ENCODE assay signal across 26 cellular contexts in genomic region chr7:45176091-45176490, GRCh38. TPM values are rescaled to one million over a fixed set of nuclear protein-coding genes. Genes with fewer than 3 reads are reported as not detected.
A peak's percentile ranks its signal among the peaks of the same experiment; 100 is the strongest.
DNase-seq lines count a peak whose midpoint lies in the region; ATAC-seq, FAIRE-seq and TF ChIP-seq lines count a peak whose summit lies in the region.
"Had no signal": no experiment of that assay in that cellular context is flagged by ENCODE, and none has a peak within 500 bp of the region (broad histone marks: within the 10 kb centered on the region; RNA-seq: fewer than 3 reads in every experiment).

No MANE protein-coding gene starts in this region.

- CTCF ChIA-PET in activated naive CD4-positive, alpha-beta T cell treated with anti-CD3 and anti-CD28 coated beads, Interleukin-2, amount 10 ng/mL, durations not matched to agents 7 days and 5 days (lab: Charles Lee) = no interaction called here

- no peaks in the 10 kb centered on the region for H4K20me1 ChIP-seq in neural progenitor cell (ENCODE audit: low read depth)

- H3K9me3 ChIP-seq in RWPE2 (ENCODE audit: severe bottlenecking) (no peaks in the 10 kb centered on the region), neural progenitor cell (ENCODE audit: low read depth) (no peaks in the 10 kb centered on the region)

- H3K9me3 Mint-ChIP-seq in activated naive CD4-positive, alpha-beta T cell treated with anti-CD3 and anti-CD28 coated beads, Interleukin-2, amount 10 ng/mL, durations not matched to agents 7 days and 5 days = no peaks in the 10 kb centered on the region
- no peaks in the 10 kb centered on the region for H3K9me3 Mint-ChIP-seq in neural progenitor cell
- H3K9me3 Mint-ChIP-seq: GM23338, H9 had no signal

- no peaks in the 10 kb centered on the region for H3K4me1 ChIP-seq in RWPE2 (ENCODE audit: insufficient read depth, poor library complexity, severe bottlenecking)
- H3K4me1 ChIP-seq in neural progenitor cell = no peaks in the 10 kb centered on the region

- no peak overlapping the region for H3K4me3 Mint-ChIP-seq in activated naive CD4-positive, alpha-beta T cell treated with anti-CD3 and anti-CD28 coated beads, Interleukin-2, amount 10 ng/mL, durations not matched to agents 7 days and 5 days
- H3K4me3 Mint-ChIP-seq in neural progenitor cell = no peak overlapping the region
- H3K4me3 Mint-ChIP-seq: CD4-positive, alpha-beta memory T cell; GM23338; H9 had no signal

- no peak for TF ChIP-seq CTCF in RWPE2 (IDR thresholded peaks at IDR 0.05; ENCODE audit: poor library complexity, severe bottlenecking)
- no peak for TF ChIP-seq CTCF in neural progenitor cell (IDR thresholded peaks at IDR 0.05)

- H3K4me1 Mint-ChIP-seq in activated naive CD4-positive, alpha-beta T cell treated with anti-CD3 and anti-CD28 coated beads, Interleukin-2, amount 10 ng/mL, durations not matched to agents 7 days and 5 days = no peaks in the 10 kb centered on the region
- H3K4me1 Mint-ChIP-seq in neural progenitor cell = no peaks in the 10 kb centered on the region
- H3K4me1 Mint-ChIP-seq: GM23338, H9 had no signal

- no peaks in the 10 kb centered on the region for H3K36me3 ChIP-seq in RWPE2 (ENCODE audit: low read depth)
- no peaks in the 10 kb centered on the region for H3K36me3 ChIP-seq in neural progenitor cell

- H2AFZ ChIP-seq in neural progenitor cell (replicated peaks) = no peak overlapping the region
- H2AFZ ChIP-seq: GM23338 had no signal

- no peaks in the 10 kb centered on the region for H3K36me3 Mint-ChIP-seq in activated naive CD4-positive, alpha-beta T cell treated with anti-CD3 and anti-CD28 coated beads, Interleukin-2, amount 10 ng/mL, durations not matched to agents 7 days and 5 days
- no peaks in the 10 kb centered on the region for H3K36me3 Mint-ChIP-seq in neural progenitor cell
- H3K36me3 Mint-ChIP-seq: CD4-positive, alpha-beta memory T cell had no signal

- H3F3A ChIP-seq in neural progenitor cell (ENCODE audit: low read depth) = no peaks in the 10 kb centered on the region

- H3K79me2 ChIP-seq in neural progenitor cell (ENCODE audit: low read depth) = no peaks in the 10 kb centered on the region

- no peak overlapping the region for H3K27ac ChIP-seq in RWPE2 (ENCODE audit: poor library complexity, severe bottlenecking)
- no peak overlapping the region for H3K27ac ChIP-seq in neural progenitor cell

- ATAC-seq in RWPE2 (ENCODE audit: low read depth) = no peak
- ATAC-seq in HG03460 (IDR thresholded peaks at IDR 0.05; ENCODE audit: unreplicated experiment) = no peak
- ATAC-seq: GM23338 had no signal

- DNase-seq in activated naive CD4-positive, alpha-beta T cell treated with anti-CD3 and anti-CD28 coated beads, Interleukin-2, amount 10 ng/mL, durations not matched to agents 7 days and 5 days = peak; percentile 16
- no peak for DNase-seq in activated naive CD4-positive, alpha-beta T cell treated with anti-CD3 and anti-CD28 coated beads, Interleukin-2, amount 50 U/mL, for 16 hours
- no peak for DNase-seq in HTR-8/SVneo (ENCODE audit: insufficient read length, low spot score)
- DNase-seq in RWPE2 (ENCODE audit: low spot score) = peak; percentile 14
- no peak for DNase-seq in neural progenitor cell (ENCODE audit: low spot score)
- no peak for DNase-seq in NCI-H1092 (lab: John Stamatoyannopoulos, UW)
- DNase-seq in SKM-1 treated with dmso at 0.1 percent for 144 hours (lab: John Stamatoyannopoulos, UW; ENCODE audit: unreplicated experiment) = no peak
- DNase-seq: C1 segment of cervical spinal cord; CD4-positive, alpha-beta memory T cell; DMS53; H9; KBM-7; MV-4-11; NCI-H1105 treated with DMSO at 0.1 percent for 48 hours; NCI-H2029; NCI-H446; NCI-H524 treated with DMSO at 0.1 percent for 48 hours; NCI-H774 had no signal

- peaks cover 48% of the 10 kb centered on the region for H3K27me3 Mint-ChIP-seq in activated naive CD4-positive, alpha-beta T cell treated with anti-CD3 and anti-CD28 coated beads, Interleukin-2, amount 10 ng/mL, durations not matched to agents 7 days and 5 days
- peaks cover 9% of the 10 kb centered on the region for H3K27me3 Mint-ChIP-seq in neural progenitor cell (ENCODE audit: insufficient read depth, low read depth)

- peak; percentile 69 for FAIRE-seq in HTR-8/SVneo (lab: Jason Lieb, UNC)
- FAIRE-seq: RCC 7860 had no signal

- no peak overlapping the region for H3K27ac Mint-ChIP-seq in activated naive CD4-positive, alpha-beta T cell treated with anti-CD3 and anti-CD28 coated beads, Interleukin-2, amount 10 ng/mL, durations not matched to agents 7 days and 5 days
- H3K27ac Mint-ChIP-seq in neural progenitor cell = peak overlapping the region; percentile 18
- H3K27ac Mint-ChIP-seq: CD4-positive, alpha-beta memory T cell; GM23338; H9 had no signal

- H3K27me3 ChIP-seq in RWPE2 (ENCODE audit: insufficient read depth, poor library complexity, severe bottlenecking) = peaks cover 2% of the 10 kb centered on the region
- no peaks in the 10 kb centered on the region for H3K27me3 ChIP-seq in neural progenitor cell

- H3K4me3 ChIP-seq in RWPE2 (ENCODE audit: severe bottlenecking) (no peak overlapping the region), neural progenitor cell (no peak overlapping the region)
- H3K4me3 ChIP-seq: GM23338 had no signal

- no peak overlapping the region for H3K4me2 ChIP-seq in neural progenitor cell
- H3K4me2 ChIP-seq: GM23338 had no signal

- no peak overlapping the region for H3K9ac ChIP-seq in neural progenitor cell

RNA-seq across cellular contexts. Expression of gene RAMP3, which starts 18.5 kb away (rescaled TPM):
- total RNA-seq in neural progenitor cell (ENCODE audit: low replicate concordance) = not detected in 2 replicates
- total RNA-seq: A673; CD4-positive, alpha-beta memory T cell; Daoy; G401; LHCN-M2; MCF 10A had no signal

Comparison
In these comparisons a context has a peak if more than half of its experiments do, and no peak if none do; other contexts are left out.
1. DNase-seq: peak in activated naive CD4-positive, alpha-beta T cell treated with anti-CD3 and anti-CD28 coated beads, Interleukin-2, amount 10 ng/mL, durations not matched to agents 7 days and 5 days (single experiment) and RWPE2 (single experiment); none in activated naive CD4-positive, alpha-beta T cell treated with anti-CD3 and anti-CD28 coated beads, Interleukin-2, amount 50 U/mL, for 16 hours (single experiment), HTR-8/SVneo (single experiment), neural progenitor cell (single experiment), NCI-H1092 (single experiment) and SKM-1 treated with dmso at 0.1 percent for 144 hours (single experiment).